ENCODE assay signal across 8 cellular contexts in genomic region chr7:27576360-27576944, GRCh38.
DNase-seq lines count a peak whose midpoint lies in the region; ATAC-seq, FAIRE-seq and TF ChIP-seq lines count a peak whose summit lies in the region.

No MANE protein-coding gene starts in this region.

- H2BK120ac ChIP-seq in mesendoderm (ENCODE audit: low read depth, low read length): no peak overlapping the region

- TF ChIP-seq CTCF in dorsolateral prefrontal cortex (IDR thresholded peaks at IDR 0.05 in 54 of 56, conservative IDR thresholded peaks at IDR 0.05 in 2 of 56; ENCODE audit: low read depth in 1 of 56, partially characterized antibody in 56 of 56): peak; percentile 55 to 88 (median 74)

- H3K4me1 ChIP-seq in NT2/D1 (ENCODE audit: insufficient read depth, insufficient read length) (no peaks in the 10 kb centered on the region), mesendoderm (ENCODE audit: control insufficient read depth, low read depth, low read length) (peaks cover 4% of the 10 kb centered on the region)

- H2AK5ac ChIP-seq in mesendoderm (ENCODE audit: low read length): no peak overlapping the region

- H3K4me3 ChIP-seq in NT2/D1 (ENCODE audit: insufficient read length, low read depth): no peak overlapping the region
- H3K4me3 ChIP-seq in dorsolateral prefrontal cortex: no peak overlapping the region
- H3K4me3 ChIP-seq in mesendoderm (ENCODE audit: low read length): no peak overlapping the region

- WGBS in mesendoderm (ENCODE audit: extremely low coverage, insufficient coverage, low lambda C conversion rate): no CpG with 5 or more reads among the region's 3 CpGs

- FAIRE-seq in HTR-8/SVneo (lab: Jason Lieb, UNC): no peak

- H3K79me2 ChIP-seq in mesendoderm (ENCODE audit: control insufficient read depth, insufficient read depth, low read length): no peaks in the 10 kb centered on the region

- no peaks in the 10 kb centered on the region for H3K9me3 ChIP-seq in NT2/D1 (ENCODE audit: insufficient read depth, low read length)

- H3K36me3 ChIP-seq in NT2/D1 (ENCODE audit: insufficient read depth, insufficient read length, low read length) (no peaks in the 10 kb centered on the region), mesendoderm (ENCODE audit: control insufficient read depth, insufficient read depth, low read length) (no peaks in the 10 kb centered on the region)

- H3K9ac ChIP-seq in NT2/D1 (ENCODE audit: insufficient read length, low read depth): no peak overlapping the region
- H3K9ac ChIP-seq in mesendoderm (ENCODE audit: low read length): no peak overlapping the region

- H3K23ac ChIP-seq in mesendoderm (ENCODE audit: low read length): no peak overlapping the region

- H4K5ac ChIP-seq in mesendoderm (ENCODE audit: low read length): no peak overlapping the region

- no peak overlapping the region for H3K4ac ChIP-seq in mesendoderm (ENCODE audit: low read depth, low read length)

- no peak overlapping the region for H3K56ac ChIP-seq in mesendoderm (ENCODE audit: low read length)

- H3K27me3 ChIP-seq in NT2/D1 (ENCODE audit: insufficient read depth, insufficient read length) (no peaks in the 10 kb centered on the region), dorsolateral prefrontal cortex (no peaks in the 10 kb centered on the region), mesendoderm (ENCODE audit: insufficient read depth, low read length, poor library complexity) (no peaks in the 10 kb centered on the region)

- H4K8ac ChIP-seq in mesendoderm (ENCODE audit: low read depth, low read length): no peak overlapping the region

- H3K79me1 ChIP-seq in mesendoderm (ENCODE audit: low read length): peaks cover 2% of the 10 kb centered on the region

- no peak overlapping the region for H3K4me2 ChIP-seq in mesendoderm (ENCODE audit: low read length)

- no peak overlapping the region for H3K27ac ChIP-seq in dorsolateral prefrontal cortex
- no peak overlapping the region for H3K27ac ChIP-seq in mesendoderm (ENCODE audit: low read depth, low read length)

- ATAC-seq in HG02870 (IDR thresholded peaks at IDR 0.05; ENCODE audit: unreplicated experiment) (no peak), HG02623 (IDR thresholded peaks at IDR 0.05; ENCODE audit: unreplicated experiment) (no peak)

- H3K18ac ChIP-seq in mesendoderm (ENCODE audit: low read length): no peak overlapping the region

- H2BK15ac ChIP-seq in mesendoderm (replicated peaks; ENCODE audit: low read depth): no peak overlapping the region

- intact Hi-C loops in dorsolateral prefrontal cortex (cut with DNase I): loop anchor here in 1 of 2 donors (5.0 to 10.0 kb wide), 2 partner anchors 348 to 374 kb away; partner anchors contain the start of gene HOXA13

- DNase-seq in CD1c-positive myeloid dendritic cell (ENCODE audit: extremely low spot score): peak; percentile 62
- DNase-seq in HTR-8/SVneo (ENCODE audit: insufficient read length, low spot score): peak; percentile 29
- DNase-seq in NT2/D1 (ENCODE audit: low read depth, low spot score): peak; percentile 35
- DNase-seq in dorsolateral prefrontal cortex: no peak
- peak; percentile 55 for DNase-seq in mesendoderm
- DNase-seq in dedifferentiated amniotic fluid mesenchymal stem cell (ENCODE audit: extremely low spot score): no peak

- no peak overlapping the region for H2BK5ac ChIP-seq in mesendoderm (ENCODE audit: low read length)

Comparison
In these comparisons a context has a peak if more than half of its experiments do, and no peak if none do; other contexts are left out.
1. DNase-seq: peak in CD1c-positive myeloid dendritic cell (single experiment), HTR-8/SVneo (single experiment), NT2/D1 (single experiment) and mesendoderm (single experiment); none in dorsolateral prefrontal cortex (0 of 10) and dedifferentiated amniotic fluid mesenchymal stem cell (single experiment).